ENCODE assay signal across 8 cellular contexts in genomic region chr6:43477235-43478007, GRCh38. TPM values are rescaled to one million over a fixed set of nuclear protein-coding genes. Genes with fewer than 3 reads are reported as not detected.
DNase-seq lines count a peak whose midpoint lies in the region; ATAC-seq and TF ChIP-seq lines count a peak whose summit lies in the region.

Gene TJAP1, plus strand, starts transcription at chr6:43477570. Its CDS starts 21,432 bp downstream, at chr6:43499002.

- H3K27me3 ChIP-seq in adipocyte (replicated peaks; ENCODE audit: control insufficient read depth, insufficient read depth, low read length) (no peaks in the 10 kb centered on the region), trophoblast cell (ENCODE audit: insufficient read depth, low read length) (no peaks in the 10 kb centered on the region), tibial nerve (no peaks in the 10 kb centered on the region)

- H3K9me3 ChIP-seq in adipocyte (ENCODE audit: control insufficient read depth, low read length), result no peaks in the 10 kb centered on the region
- H3K9me3 ChIP-seq in trophoblast cell (ENCODE audit: insufficient read depth, low read depth, low read length), result no peaks in the 10 kb centered on the region
- no peaks in the 10 kb centered on the region for H3K9me3 ChIP-seq in tibial nerve

- H2BK5ac ChIP-seq in trophoblast cell (ENCODE audit: low read depth, low read length, poor library complexity), result peak within 1 kb of the TSS; percentile 52

- peak within 1 kb of the TSS; percentile 89 for H3K9ac ChIP-seq in adipocyte (ENCODE audit: low read length)
- H3K9ac ChIP-seq in trophoblast cell (ENCODE audit: low read length), result peak within 1 kb of the TSS; percentile 87

- intact Hi-C loops in cardiac septum (cut with DNase I), result no loop called here

- H4K12ac ChIP-seq in trophoblast cell (ENCODE audit: low read depth, low read length), result peak within 1 kb of the TSS; percentile 88

- H4K8ac ChIP-seq in trophoblast cell (ENCODE audit: low read depth, low read length), result peak within 1 kb of the TSS; percentile 91

- H3K27ac Mint-ChIP-seq in HFFc6 (peak within 1 kb of the TSS; percentile 90), T-cell (peak within 1 kb of the TSS; percentile 75 to 94)

- peak within 1 kb of the TSS; percentile 16 for H2BK120ac ChIP-seq in trophoblast cell (ENCODE audit: insufficient read depth, low read length, poor library complexity)

- DNase-seq in GM03348 (ENCODE audit: low spot score) (peak; percentile 98), HFFc6 (peak; percentile 67), NCI-H1417 (lab: John Stamatoyannopoulos, UW) (peak; percentile 87 to 93 (median 91)), T-cell (peak; percentile 88 to 99 (median 96)), adipocyte (ENCODE audit: low read depth) (peak; percentile 96), cardiac septum (ENCODE audit: low spot score) (peak; percentile 97), trophoblast cell (peak; percentile 88 to 93), tibial nerve (ENCODE audit: low spot score in 2 of 2) (peak; percentile 87 to 92)

- no peak within 1 kb of the TSS for H2BK12ac ChIP-seq in trophoblast cell (ENCODE audit: low read length)

- H3K18ac ChIP-seq in trophoblast cell (ENCODE audit: low read length), result no peak within 1 kb of the TSS

- WGBS in trophoblast cell (ENCODE audit: extremely low coverage, insufficient coverage, insufficient read length), result no CpG with 5 or more reads among the region's 34 CpGs
- WGBS in tibial nerve, 2 donors, result 1 to 2% methylated on average over 34 of the region's 34 CpGs

- peak; percentile 100 for ATAC-seq in T-cell (replicated peaks in 1 of 4)

- H3K36me3 Mint-ChIP-seq in HFFc6 (ENCODE audit: low read depth) (peaks cover 11% of the 10 kb centered on the region), T-cell (no peaks in the 10 kb centered on the region)

- TF ChIP-seq CTCF in HFFc6 (IDR thresholded peaks at IDR 0.05), result no peak
- no peak for TF ChIP-seq CTCF in tibial nerve (IDR thresholded peaks at IDR 0.05)

- H3K27me3 Mint-ChIP-seq in HFFc6 (ENCODE audit: insufficient read depth) (no peaks in the 10 kb centered on the region; the same call in 1 of the 2 replicates), T-cell (no peaks in the 10 kb centered on the region)

- H3K4me3 ChIP-seq in adipocyte (ENCODE audit: low read length), result peak within 1 kb of the TSS; percentile 87
- peak within 1 kb of the TSS; percentile 81 for H3K4me3 ChIP-seq in trophoblast cell (ENCODE audit: low read depth, low read length)
- peak within 1 kb of the TSS; percentile 62 to 75 (median 68) for H3K4me3 ChIP-seq in tibial nerve

- peak within 1 kb of the TSS; percentile 90 for H4K91ac ChIP-seq in trophoblast cell (ENCODE audit: low read depth, low read length)

- H3K9me3 Mint-ChIP-seq in HFFc6 (no peaks in the 10 kb centered on the region), T-cell (no peaks in the 10 kb centered on the region)

- peak; percentile 31 to 93 for TF ChIP-seq EP300 in tibial nerve (IDR thresholded peaks at IDR 0.05)

- H3K4me1 ChIP-seq in adipocyte (ENCODE audit: control insufficient read depth, insufficient read depth, low read length) (peaks cover 11% of the 10 kb centered on the region), trophoblast cell (ENCODE audit: control insufficient read depth in 1 of 2, insufficient read depth in 2 of 2, low read length in 2 of 2) (peaks cover 7 to 10% of the 10 kb centered on the region in 2 experiments), tibial nerve (peaks cover 0 to 39% (median 13%) of the 10 kb centered on the region in 4 donors)

- H3K14ac ChIP-seq in trophoblast cell (ENCODE audit: low read length), result peak within 1 kb of the TSS; percentile 53

- H3K27ac ChIP-seq in trophoblast cell (ENCODE audit: low read depth, low read length), result peak within 1 kb of the TSS; percentile 50
- peak within 1 kb of the TSS; percentile 71 to 89 (median 88) for H3K27ac ChIP-seq in tibial nerve

- peak; percentile 20 to 73 for TF ChIP-seq POLR2A in tibial nerve (IDR thresholded peaks at IDR 0.05)

- H3K4me3 Mint-ChIP-seq in HFFc6 (peak within 1 kb of the TSS; percentile 99), T-cell (peak within 1 kb of the TSS; percentile 92 to 99 (median 93))

- POLR2A ChIA-PET in T-cell (lab: Charles Lee), result interaction anchor here (0.5 to 1.1 kb wide), 12 partner anchors 15 to 1238 kb away, joined by 3 to 14 read pairs (median 4); partner anchors contain the start of genes DLK2 (in 1 of the 2), PEX6 (in 1 of the 2) and VEGFA (in 1 of the 2)

- H3K79me2 ChIP-seq in trophoblast cell (ENCODE audit: control insufficient read depth, insufficient read depth, low read length, poor library complexity), result peaks cover 1% of the 10 kb centered on the region

- CTCF ChIA-PET in T-cell (lab: Charles Lee), result interaction anchor here in 1 of 2 donors (0.5 to 1.4 kb wide), 6 partner anchors 18 to 610 kb away, joined by 3 to 5 read pairs (median 3); partner anchors contain the start of genes POLR1C and YIPF3

- peaks cover 44% of the 10 kb centered on the region for H3K4me1 Mint-ChIP-seq in HFFc6 (ENCODE audit: low read depth)
- peaks cover 45 to 51% (median 47%) of the 10 kb centered on the region in 3 donors for H3K4me1 Mint-ChIP-seq in T-cell

- H2AK5ac ChIP-seq in trophoblast cell (ENCODE audit: low read length), result no peak within 1 kb of the TSS

- H2AFZ ChIP-seq in trophoblast cell (ENCODE audit: insufficient read depth, low read length, poor library complexity), result peak within 1 kb of the TSS; percentile 79

- H3K4ac ChIP-seq in trophoblast cell (ENCODE audit: low read depth, low read length), result peak within 1 kb of the TSS; percentile 50

- H3K23ac ChIP-seq in trophoblast cell (ENCODE audit: low read length), result no peak within 1 kb of the TSS

- peak within 1 kb of the TSS; percentile 92 for H3K4me2 ChIP-seq in trophoblast cell (ENCODE audit: low read length)

- no peaks in the 10 kb centered on the region for H3K36me3 ChIP-seq in adipocyte (ENCODE audit: control insufficient read depth, insufficient read depth, low read length, severe bottlenecking)
- H3K36me3 ChIP-seq in trophoblast cell (ENCODE audit: control insufficient read depth in 1 of 2, insufficient read depth in 2 of 2, low read length in 2 of 2), result no peaks in the 10 kb centered on the region
- peaks cover 0 to 2% (median 0%) of the 10 kb centered on the region in 3 donors for H3K36me3 ChIP-seq in tibial nerve

- no peaks in the 10 kb centered on the region for H3K79me1 ChIP-seq in trophoblast cell (ENCODE audit: low read length)

RNA-seq across cellular contexts. Expression of gene TJAP1, which starts in this region (rescaled TPM):
- 10 to 100 TPM; 27.0 to 34.3 (median 30.2) TPM for total RNA-seq in HFFc6 (2021; fragmentation: NEBNext Ultra II Directional; extraction: Animal tissue kit (Norgen Biotek cat#: 25700))
- 10 to 100 TPM; 30.8 to 51.9 (median 50.6) TPM for total RNA-seq in T-cell
- 25.1 TPM for total RNA-seq in cardiac septum
- polyA plus RNA-seq in trophoblast cell (2013), result 21.4 and 21.9 TPM in 2 replicates
- 10 to 100 TPM; 30.2 to 43.8 (median 32.3) TPM for total RNA-seq in tibial nerve

Comparison
In these comparisons a context has a peak if more than half of its experiments do, and no peak if none do; other contexts are left out.
1. Peak in every context shown above with its lines: DNase-seq, ATAC-seq, H3K4me3 ChIP-seq and H3K27ac ChIP-seq.